In genomic region chr18:10916865-10917264, GRCh38 we compare ENCODE assay signal across 23 cellular contexts.
"Had no signal": no experiment of that assay in that cellular context is flagged by ENCODE, and none has a peak within 500 bp of the region (broad histone marks: within the 10 kb centered on the region; RNA-seq: fewer than 3 reads in every experiment).

No MANE protein-coding gene starts in this region.

- ATAC-seq: Right ventricle myocardium inferior, SK-N-SH treated with all-trans-retinoic acid at 6 μM for 48 hours had no signal

- H3K27ac ChIP-seq: PC-9, Peyer's patch, SJCRH30 had no signal

- H3K36me3 ChIP-seq: Peyer's patch, SJCRH30 had no signal

- H2AFZ ChIP-seq: PC-9 had no signal

- H3K4me1 ChIP-seq: Peyer's patch, SJCRH30 had no signal

- H3K4me3 ChIP-seq: MG63, PC-9, Peyer's patch, SJCRH30 had no signal

- H3K4me2 ChIP-seq: PC-9 had no signal

- DNase-seq: IMR-90, Karpas-422, KG1, MG63, NCI-H1092, NCI-H1105 treated with DMSO at 0.1 percent for 48 hours, NCI-H1417 treated with DMSO at 0.1 percent for 48 hours, NCI-H146, NCI-H1694 treated with DMSO at 0.1 percent for 48 hours, NCI-H1930, NCI-H2081, NCI-H2107, NCI-H2227 treated with DMSO at 0.1 percent for 48 hours, NCI-H524, NCI-H526 treated with DMSO at 0.1 percent for 48 hours, NCI-H748 treated with DMSO at 0.1 percent for 48 hours, OCI-M1, PC-9, Peyer's patch, SHP77 treated with DMSO at 0.1 percent for 48 hours, SJCRH30 had no signal

- H3K9me3 ChIP-seq: MG63, Peyer's patch, SJCRH30 had no signal

- H3K27me3 ChIP-seq: MG63, Peyer's patch, SJCRH30 had no signal
